ENCODE assay signal across 1 cellular context in genomic region chrX:16930392-16930791, GRCh38.
TF ChIP-seq lines count a peak whose summit lies in the region.

No MANE protein-coding gene starts in this region.

TF ChIP-seq in K562, 482 proteins besides CTCF, POLR2A, EP300 and RAD21 (continued from another document and continues in another):
- no peak for TF ChIP-seq ZNF655 (CRISPR knock-in tag; IDR thresholded peaks at IDR 0.05)
- no peak for TF ChIP-seq KLF6 (CRISPR knock-in tag; IDR thresholded peaks at IDR 0.05; ENCODE audit: borderline replicate concordance)
- TF ChIP-seq WHSC1 (IDR thresholded peaks at IDR 0.05; ENCODE audit: low read length), result no peak
- no peak for TF ChIP-seq CHCHD3 (CRISPR knock-in tag; IDR thresholded peaks at IDR 0.05)
- TF ChIP-seq ZNF324 (CRISPR knock-in tag; IDR thresholded peaks at IDR 0.05), result no peak
- no peak for TF ChIP-seq CHD2 (IDR thresholded peaks at IDR 0.05; ENCODE audit: low read depth, low read length)
- TF ChIP-seq TCF7L2 (IDR thresholded peaks at IDR 0.05; ENCODE audit: low read depth, low read length), result no peak
- no peak for TF ChIP-seq NFE2 (IDR thresholded peaks at IDR 0.05; ENCODE audit: low read depth)
- TF ChIP-seq, protein P1, sequence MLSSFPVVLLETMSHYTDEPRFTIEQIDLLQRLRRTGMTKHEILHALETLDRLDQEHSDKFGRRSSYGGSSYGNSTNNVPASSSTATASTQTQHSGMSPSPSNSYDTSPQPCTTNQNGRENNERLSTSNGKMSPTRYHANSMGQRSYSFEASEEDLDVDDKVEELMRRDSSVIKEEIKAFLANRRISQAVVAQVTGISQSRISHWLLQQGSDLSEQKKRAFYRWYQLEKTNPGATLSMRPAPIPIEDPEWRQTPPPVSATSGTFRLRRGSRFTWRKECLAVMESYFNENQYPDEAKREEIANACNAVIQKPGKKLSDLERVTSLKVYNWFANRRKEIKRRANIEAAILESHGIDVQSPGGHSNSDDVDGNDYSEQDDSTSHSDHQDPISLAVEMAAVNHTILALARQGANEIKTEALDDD (IDR thresholded peaks at IDR 0.05), result peak; percentile 92
- TF ChIP-seq CBFA2T3 (IDR thresholded peaks at IDR 0.05), result peak; percentile 86
- no peak for TF ChIP-seq RBM17 (IDR thresholded peaks at IDR 0.05; ENCODE audit: borderline replicate concordance, low read depth, low read length)
- TF ChIP-seq BRD9 (IDR thresholded peaks at IDR 0.05; ENCODE audit: low read depth, partially characterized antibody), result no peak
- no peak for TF ChIP-seq ILF3 (IDR thresholded peaks at IDR 0.05; ENCODE audit: borderline replicate concordance)
- TF ChIP-seq, protein P2, sequence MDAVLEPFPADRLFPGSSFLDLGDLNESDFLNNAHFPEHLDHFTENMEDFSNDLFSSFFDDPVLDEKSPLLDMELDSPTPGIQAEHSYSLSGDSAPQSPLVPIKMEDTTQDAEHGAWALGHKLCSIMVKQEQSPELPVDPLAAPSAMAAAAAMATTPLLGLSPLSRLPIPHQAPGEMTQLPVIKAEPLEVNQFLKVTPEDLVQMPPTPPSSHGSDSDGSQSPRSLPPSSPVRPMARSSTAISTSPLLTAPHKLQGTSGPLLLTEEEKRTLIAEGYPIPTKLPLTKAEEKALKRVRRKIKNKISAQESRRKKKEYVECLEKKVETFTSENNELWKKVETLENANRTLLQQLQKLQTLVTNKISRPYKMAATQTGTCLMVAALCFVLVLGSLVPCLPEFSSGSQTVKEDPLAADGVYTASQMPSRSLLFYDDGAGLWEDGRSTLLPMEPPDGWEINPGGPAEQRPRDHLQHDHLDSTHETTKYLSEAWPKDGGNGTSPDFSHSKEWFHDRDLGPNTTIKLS (IDR thresholded peaks at IDR 0.05; ENCODE audit: borderline replicate concordance, low read depth), result no peak
- no peak for TF ChIP-seq ESRRB (CRISPR knock-in tag; IDR thresholded peaks at IDR 0.05; ENCODE audit: borderline replicate concordance)
- TF ChIP-seq, protein P3, sequence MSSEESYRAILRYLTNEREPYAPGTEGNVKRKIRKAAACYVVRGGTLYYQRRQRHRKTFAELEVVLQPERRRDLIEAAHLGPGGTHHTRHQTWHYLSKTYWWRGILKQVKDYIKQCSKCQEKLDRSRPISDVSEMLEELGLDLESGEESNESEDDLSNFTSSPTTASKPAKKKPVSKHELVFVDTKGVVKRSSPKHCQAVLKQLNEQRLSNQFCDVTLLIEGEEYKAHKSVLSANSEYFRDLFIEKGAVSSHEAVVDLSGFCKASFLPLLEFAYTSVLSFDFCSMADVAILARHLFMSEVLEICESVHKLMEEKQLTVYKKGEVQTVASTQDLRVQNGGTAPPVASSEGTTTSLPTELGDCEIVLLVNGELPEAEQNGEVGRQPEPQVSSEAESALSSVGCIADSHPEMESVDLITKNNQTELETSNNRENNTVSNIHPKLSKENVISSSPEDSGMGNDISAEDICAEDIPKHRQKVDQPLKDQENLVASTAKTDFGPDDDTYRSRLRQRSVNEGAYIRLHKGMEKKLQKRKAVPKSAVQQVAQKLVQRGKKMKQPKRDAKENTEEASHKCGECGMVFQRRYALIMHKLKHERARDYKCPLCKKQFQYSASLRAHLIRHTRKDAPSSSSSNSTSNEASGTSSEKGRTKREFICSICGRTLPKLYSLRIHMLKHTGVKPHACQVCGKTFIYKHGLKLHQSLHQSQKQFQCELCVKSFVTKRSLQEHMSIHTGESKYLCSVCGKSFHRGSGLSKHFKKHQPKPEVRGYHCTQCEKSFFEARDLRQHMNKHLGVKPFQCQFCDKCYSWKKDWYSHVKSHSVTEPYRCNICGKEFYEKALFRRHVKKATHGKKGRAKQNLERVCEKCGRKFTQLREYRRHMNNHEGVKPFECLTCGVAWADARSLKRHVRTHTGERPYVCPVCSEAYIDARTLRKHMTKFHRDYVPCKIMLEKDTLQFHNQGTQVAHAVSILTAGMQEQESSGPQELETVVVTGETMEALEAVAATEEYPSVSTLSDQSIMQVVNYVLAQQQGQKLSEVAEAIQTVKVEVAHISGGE (CRISPR knock-in tag; IDR thresholded peaks at IDR 0.05), result no peak
- TF ChIP-seq, protein P4, sequence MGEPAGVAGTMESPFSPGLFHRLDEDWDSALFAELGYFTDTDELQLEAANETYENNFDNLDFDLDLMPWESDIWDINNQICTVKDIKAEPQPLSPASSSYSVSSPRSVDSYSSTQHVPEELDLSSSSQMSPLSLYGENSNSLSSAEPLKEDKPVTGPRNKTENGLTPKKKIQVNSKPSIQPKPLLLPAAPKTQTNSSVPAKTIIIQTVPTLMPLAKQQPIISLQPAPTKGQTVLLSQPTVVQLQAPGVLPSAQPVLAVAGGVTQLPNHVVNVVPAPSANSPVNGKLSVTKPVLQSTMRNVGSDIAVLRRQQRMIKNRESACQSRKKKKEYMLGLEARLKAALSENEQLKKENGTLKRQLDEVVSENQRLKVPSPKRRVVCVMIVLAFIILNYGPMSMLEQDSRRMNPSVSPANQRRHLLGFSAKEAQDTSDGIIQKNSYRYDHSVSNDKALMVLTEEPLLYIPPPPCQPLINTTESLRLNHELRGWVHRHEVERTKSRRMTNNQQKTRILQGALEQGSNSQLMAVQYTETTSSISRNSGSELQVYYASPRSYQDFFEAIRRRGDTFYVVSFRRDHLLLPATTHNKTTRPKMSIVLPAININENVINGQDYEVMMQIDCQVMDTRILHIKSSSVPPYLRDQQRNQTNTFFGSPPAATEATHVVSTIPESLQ (CRISPR knock-in tag; IDR thresholded peaks at IDR 0.05), result no peak
- no peak for TF ChIP-seq NCOA1 (IDR thresholded peaks at IDR 0.05; ENCODE audit: low read depth)
- peak; percentile 92 for TF ChIP-seq ARID1B (IDR thresholded peaks at IDR 0.05)
- TF ChIP-seq NR2C2 (CRISPR knock-in tag; IDR thresholded peaks at IDR 0.05), result no peak
- no peak for TF ChIP-seq NR2C2 (tag; IDR thresholded peaks at IDR 0.05)
- TF ChIP-seq SIN3A (IDR thresholded peaks at IDR 0.05; ENCODE audit: borderline replicate concordance in 2 of 2, control insufficient read depth in 1 of 2, low read depth in 2 of 2, low read length in 2 of 2), result no peak
- TF ChIP-seq FOXP1 (CRISPR knock-in tag; IDR thresholded peaks at IDR 0.05), result no peak
- TF ChIP-seq ZNF124 (CRISPR knock-in tag; IDR thresholded peaks at IDR 0.05), result no peak
- TF ChIP-seq, protein P5, sequence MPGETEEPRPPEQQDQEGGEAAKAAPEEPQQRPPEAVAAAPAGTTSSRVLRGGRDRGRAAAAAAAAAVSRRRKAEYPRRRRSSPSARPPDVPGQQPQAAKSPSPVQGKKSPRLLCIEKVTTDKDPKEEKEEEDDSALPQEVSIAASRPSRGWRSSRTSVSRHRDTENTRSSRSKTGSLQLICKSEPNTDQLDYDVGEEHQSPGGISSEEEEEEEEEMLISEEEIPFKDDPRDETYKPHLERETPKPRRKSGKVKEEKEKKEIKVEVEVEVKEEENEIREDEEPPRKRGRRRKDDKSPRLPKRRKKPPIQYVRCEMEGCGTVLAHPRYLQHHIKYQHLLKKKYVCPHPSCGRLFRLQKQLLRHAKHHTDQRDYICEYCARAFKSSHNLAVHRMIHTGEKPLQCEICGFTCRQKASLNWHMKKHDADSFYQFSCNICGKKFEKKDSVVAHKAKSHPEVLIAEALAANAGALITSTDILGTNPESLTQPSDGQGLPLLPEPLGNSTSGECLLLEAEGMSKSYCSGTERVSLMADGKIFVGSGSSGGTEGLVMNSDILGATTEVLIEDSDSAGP (CRISPR knock-in tag; IDR thresholded peaks at IDR 0.05), result no peak
- TF ChIP-seq, protein P6, sequence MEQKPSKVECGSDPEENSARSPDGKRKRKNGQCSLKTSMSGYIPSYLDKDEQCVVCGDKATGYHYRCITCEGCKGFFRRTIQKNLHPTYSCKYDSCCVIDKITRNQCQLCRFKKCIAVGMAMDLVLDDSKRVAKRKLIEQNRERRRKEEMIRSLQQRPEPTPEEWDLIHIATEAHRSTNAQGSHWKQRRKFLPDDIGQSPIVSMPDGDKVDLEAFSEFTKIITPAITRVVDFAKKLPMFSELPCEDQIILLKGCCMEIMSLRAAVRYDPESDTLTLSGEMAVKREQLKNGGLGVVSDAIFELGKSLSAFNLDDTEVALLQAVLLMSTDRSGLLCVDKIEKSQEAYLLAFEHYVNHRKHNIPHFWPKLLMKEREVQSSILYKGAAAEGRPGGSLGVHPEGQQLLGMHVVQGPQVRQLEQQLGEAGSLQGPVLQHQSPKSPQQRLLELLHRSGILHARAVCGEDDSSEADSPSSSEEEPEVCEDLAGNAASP (IDR thresholded peaks at IDR 0.05), result no peak
- TF ChIP-seq, protein P7, sequence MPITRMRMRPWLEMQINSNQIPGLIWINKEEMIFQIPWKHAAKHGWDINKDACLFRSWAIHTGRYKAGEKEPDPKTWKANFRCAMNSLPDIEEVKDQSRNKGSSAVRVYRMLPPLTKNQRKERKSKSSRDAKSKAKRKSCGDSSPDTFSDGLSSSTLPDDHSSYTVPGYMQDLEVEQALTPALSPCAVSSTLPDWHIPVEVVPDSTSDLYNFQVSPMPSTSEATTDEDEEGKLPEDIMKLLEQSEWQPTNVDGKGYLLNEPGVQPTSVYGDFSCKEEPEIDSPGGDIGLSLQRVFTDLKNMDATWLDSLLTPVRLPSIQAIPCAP (CRISPR knock-in tag; IDR thresholded peaks at IDR 0.05; ENCODE audit: borderline replicate concordance), result no peak
- TF ChIP-seq ZNF24 (IDR thresholded peaks at IDR 0.05), result no peak
- TF ChIP-seq, protein P8, sequence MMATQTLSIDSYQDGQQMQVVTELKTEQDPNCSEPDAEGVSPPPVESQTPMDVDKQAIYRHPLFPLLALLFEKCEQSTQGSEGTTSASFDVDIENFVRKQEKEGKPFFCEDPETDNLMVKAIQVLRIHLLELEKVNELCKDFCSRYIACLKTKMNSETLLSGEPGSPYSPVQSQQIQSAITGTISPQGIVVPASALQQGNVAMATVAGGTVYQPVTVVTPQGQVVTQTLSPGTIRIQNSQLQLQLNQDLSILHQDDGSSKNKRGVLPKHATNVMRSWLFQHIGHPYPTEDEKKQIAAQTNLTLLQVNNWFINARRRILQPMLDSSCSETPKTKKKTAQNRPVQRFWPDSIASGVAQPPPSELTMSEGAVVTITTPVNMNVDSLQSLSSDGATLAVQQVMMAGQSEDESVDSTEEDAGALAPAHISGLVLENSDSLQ (IDR thresholded peaks at IDR 0.05), result no peak; the same call in 1 of the 2 replicates
- peak; percentile 85 for TF ChIP-seq TCF3 (CRISPR knock-in tag; IDR thresholded peaks at IDR 0.05)
- no peak for TF ChIP-seq FOXA1 (IDR thresholded peaks at IDR 0.05; ENCODE audit: borderline replicate concordance)
- no peak for TF ChIP-seq STAT6 (CRISPR knock-in tag; IDR thresholded peaks at IDR 0.05)
- no peak for TF ChIP-seq DACH1 (IDR thresholded peaks at IDR 0.05; ENCODE audit: partially characterized antibody)
- TF ChIP-seq U2AF1 (optimal IDR thresholded peaks at IDR 0.05; ENCODE audit: low read depth, low read length), result no peak
- TF ChIP-seq C11orf30 (IDR thresholded peaks at IDR 0.05; ENCODE audit: low read depth), result no peak
- TF ChIP-seq ZBTB8A (IDR thresholded peaks at IDR 0.05; ENCODE audit: partially characterized antibody), result no peak
- no peak for TF ChIP-seq TAF9B (IDR thresholded peaks at IDR 0.05; ENCODE audit: partially characterized antibody)
- TF ChIP-seq THAP7 (CRISPR knock-in tag; IDR thresholded peaks at IDR 0.05), result no peak
- TF ChIP-seq BRF1 (IDR thresholded peaks at IDR 0.05; ENCODE audit: borderline replicate concordance, extremely low read depth, insufficient read length), result no peak
- TF ChIP-seq HDAC3 (IDR thresholded peaks at IDR 0.05; ENCODE audit: borderline replicate concordance, partially characterized antibody), result no peak
- no peak for TF ChIP-seq TCF7 (IDR thresholded peaks at IDR 0.05; ENCODE audit: borderline replicate concordance)
- no peak for TF ChIP-seq CBX3 (IDR thresholded peaks at IDR 0.05; ENCODE audit: borderline replicate concordance in 1 of 2, low read length in 2 of 2)
- TF ChIP-seq, protein P9, sequence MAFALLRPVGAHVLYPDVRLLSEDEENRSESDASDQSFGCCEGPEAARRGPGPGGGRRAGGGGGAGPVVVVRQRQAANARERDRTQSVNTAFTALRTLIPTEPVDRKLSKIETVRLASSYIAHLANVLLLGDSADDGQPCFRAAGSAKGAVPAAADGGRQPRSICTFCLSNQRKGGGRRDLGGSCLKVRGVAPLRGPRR (CRISPR knock-in tag; IDR thresholded peaks at IDR 0.05), result no peak
- no peak for TF ChIP-seq NR4A1 (CRISPR knock-in tag; IDR thresholded peaks at IDR 0.05)
- no peak for TF ChIP-seq NR4A1 (tag; IDR thresholded peaks at IDR 0.05)
